In the genomic region with DNA sequence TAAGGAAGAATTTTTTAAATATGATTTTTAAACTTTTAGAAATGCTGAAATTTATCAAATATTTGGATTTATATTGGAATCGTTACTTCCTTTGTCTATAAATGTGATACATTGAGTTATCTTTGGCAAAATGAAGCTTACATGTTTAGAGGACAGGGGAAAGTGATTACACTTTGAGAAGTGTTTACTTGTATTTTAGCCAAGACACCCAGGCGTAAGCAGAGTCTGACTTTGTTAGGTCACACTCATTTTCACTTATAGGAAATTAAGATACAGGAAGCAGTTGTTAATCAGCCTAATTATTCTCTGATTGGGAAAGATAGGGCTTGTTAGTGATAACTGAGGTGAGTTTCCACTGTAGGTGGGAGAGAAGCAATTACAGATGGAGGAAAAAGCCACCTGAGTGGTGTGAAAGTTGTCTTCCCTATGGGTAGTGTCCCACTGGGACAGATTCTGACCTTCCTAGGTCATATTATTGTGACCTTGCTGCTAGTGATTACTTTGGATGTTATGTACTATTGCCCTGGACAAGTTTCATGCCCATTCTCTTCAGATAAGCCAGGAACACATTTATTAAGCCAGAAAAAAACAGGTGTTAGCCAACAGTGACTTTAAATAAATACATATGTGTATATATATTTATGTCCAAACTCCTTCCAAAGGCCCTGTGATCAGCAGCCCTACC, we compare ENCODE assay signal across 16 cellular contexts.
"Had no signal": no experiment of that assay in that cellular context is flagged by ENCODE, and none has a peak within 500 bp of the region (broad histone marks: within the 10 kb centered on the region; RNA-seq: fewer than 3 reads in every experiment).

No MANE protein-coding gene starts in this region.

- H3K27ac ChIP-seq: gastrocnemius medialis, heart right ventricle, thoracic aorta had no signal

- H3K4me3 ChIP-seq: gastrocnemius medialis, heart right ventricle, thoracic aorta had no signal

- ATAC-seq: effector memory CD8-positive, alpha-beta T cell; gastrocnemius medialis; heart right ventricle; sciatic nerve; WTC11 had no signal

- H3K9me3 Mint-ChIP-seq: activated naive CD4-positive, alpha-beta T cell treated with anti-CD3 and anti-CD28 coated beads for 36 hours; activated T-helper 2 cell treated with anti-CD3 and anti-CD28 coated beads, Interferon-gamma antibody, Interleukin-2, Interleukin-4, amounts not matched to agents 10 μg/mL and 5 μg/mL and 100 μg/mL, durations not matched to agents 14 hours and 24 hours and 36 hours; effector memory CD8-positive, alpha-beta T cell; WTC11 had no signal

- DNase-seq: activated CD4-positive, alpha-beta T cell treated with anti-CD3 and anti-CD28 coated beads for 48 hours; activated naive CD4-positive, alpha-beta T cell treated with anti-CD3 and anti-CD28 coated beads for 36 hours; dermis blood vessel endothelial cell; effector memory CD8-positive, alpha-beta T cell; gastrocnemius medialis; heart right ventricle; left colon; stimulated activated CD4-positive, alpha-beta T cell treated with anti-CD3 and anti-CD28 coated beads, Interleukin-1b, Interleukin-23, amount 100 ng/mL, for 48 hours; T-helper 2 cell had no signal

- H3K9me3 ChIP-seq: gastrocnemius medialis, heart right ventricle, thoracic aorta had no signal

- H3K27me3 ChIP-seq: gastrocnemius medialis, heart right ventricle had no signal

- H3K4me1 ChIP-seq: gastrocnemius medialis, heart right ventricle had no signal

- H3K4me3 Mint-ChIP-seq: activated naive CD4-positive, alpha-beta T cell treated with anti-CD3 and anti-CD28 coated beads for 36 hours; effector memory CD8-positive, alpha-beta T cell; WTC11 had no signal

- H3K27me3 Mint-ChIP-seq: effector memory CD8-positive, alpha-beta T cell had no signal

- FAIRE-seq: astrocyte, bronchial epithelial cell, TTC549 had no signal

- H3K27ac Mint-ChIP-seq: activated naive CD4-positive, alpha-beta T cell treated with anti-CD3 and anti-CD28 coated beads for 36 hours; activated T-helper 2 cell treated with anti-CD3 and anti-CD28 coated beads, Interferon-gamma antibody, Interleukin-2, Interleukin-4, amounts not matched to agents 10 μg/mL and 5 μg/mL and 100 μg/mL, durations not matched to agents 14 hours and 24 hours and 36 hours; WTC11 had no signal
